Comparison of ENCODE assay signal across 20 cellular contexts in genomic region chr11:134780486-134781155, GRCh38.
"Had no signal": no experiment of that assay in that cellular context is flagged by ENCODE, and none has a peak within 500 bp of the region (broad histone marks: within the 10 kb centered on the region; RNA-seq: fewer than 3 reads in every experiment).

No MANE protein-coding gene starts in this region.

- H3K9me3 ChIP-seq: adrenal gland, prostate gland, stomach, thoracic aorta had no signal

- DNase-seq: activated CD4-positive, alpha-beta T cell treated with anti-CD3 and anti-CD28 coated beads, Interleukin-2, amount 50 U/mL, for 48 hours; activated CD8-positive, alpha-beta memory T cell treated with anti-CD3 and anti-CD28 coated beads, Interleukin-2, amount 10 ng/mL, durations not matched to agents 7 days and 5 days; activated naive CD4-positive, alpha-beta T cell treated with anti-CD3 and anti-CD28 coated beads, Interleukin-2, amount 50 U/mL, for 16 hours; activated T-cell treated with anti-CD3 and anti-CD28 coated beads, Interleukin-2, amount 50 U/mL, for 1 hour; effector memory CD8-positive, alpha-beta T cell; head of caudate nucleus; islet precursor cell; mesenchymal stem cell; occipital lobe; stimulated activated CD4-positive, alpha-beta T cell treated with anti-CD3 and anti-CD28 coated beads, Interleukin-1b, Interleukin-23, amount 100 ng/mL, for 48 hours; stomach; T-helper 17 cell; WERI-Rb-1 had no signal

- ATAC-seq: activated CD8-positive, alpha-beta memory T cell treated with anti-CD3 and anti-CD28 coated beads, Interleukin-2, amount 10 ng/mL, durations not matched to agents 7 days and 5 days; effector memory CD8-positive, alpha-beta T cell; left lobe of liver; natural killer cell treated with Interleukin-12 subunit alpha and Interleukin-12 subunit beta and Interleukin-15 and Interleukin-18, amount 100 ng/mL, for 72 hours; T-helper 17 cell had no signal

- H3K27me3 ChIP-seq: adrenal gland had no signal

- H3K4me3 ChIP-seq: adrenal gland, prostate gland, stomach, thoracic aorta had no signal

- H3K36me3 ChIP-seq: adrenal gland, prostate gland, stomach, thoracic aorta, WERI-Rb-1 had no signal

- H3K27ac ChIP-seq: adrenal gland, prostate gland, stomach, thoracic aorta, WERI-Rb-1 had no signal

- H3K4me1 ChIP-seq: prostate gland had no signal

- FAIRE-seq: frontal cortex, urothelium cell line had no signal
